In genomic region chr17:14760719-14761425, GRCh38 we compare ENCODE assay signal across 18 cellular contexts.
DNase-seq lines count a peak whose midpoint lies in the region; ATAC-seq, FAIRE-seq and TF ChIP-seq lines count a peak whose summit lies in the region.
"Had no signal": no experiment of that assay in that cellular context is flagged by ENCODE, and none has a peak within 500 bp of the region (broad histone marks: within the 10 kb centered on the region; RNA-seq: fewer than 3 reads in every experiment).

No MANE protein-coding gene starts in this region.

- DNase-seq in H1 (ENCODE audit: low read depth in 1 of 2, low spot score in 2 of 2) (no peak), upper lobe of right lung (no peak), posterior vena cava (ENCODE audit: low spot score) (no peak)
- DNase-seq in activated T-helper 1 cell treated with anti-CD3 and anti-CD28 coated beads, Interleukin-12 subunit alpha, Interleukin-12 subunit beta, Interleukin-2, Interleukin-4 antibody, amounts not matched to agents 30 ng/mL and 10 ng/mL and 1 ng/mL, durations not matched to agents 14 hours and 24 hours and 36 hours (ENCODE audit: low spot score) = no peak
- DNase-seq: activated T-cell treated with anti-CD3 and anti-CD28 coated beads, Interleukin-2, amount 50 U/mL, for 48 hours; anterior cingulate cortex; dorsolateral prefrontal cortex; HFFc6; immature natural killer cell; MG63; NCI-H226; SW 1271 had no signal

- POLR2A ChIA-PET in H1 (lab: Charles Lee; ENCODE audit: partially characterized antibody) = interaction anchor here (1.3 kb wide), 1 partner anchor 15 kb away, joined by 3 read pairs; no protein-coding TSS in a partner anchor

- H3K4me3 Mint-ChIP-seq in stimulated activated memory B cell treated with anti-CD40 and anti-IgM and Interleukin-4, amounts not matched to agents 10 μg/mL and 1 μg/mL and 100 μg/mL, for 72 hours = no peak overlapping the region
- H3K4me3 Mint-ChIP-seq in activated T-helper 1 cell treated with anti-CD3 and anti-CD28 coated beads, Interleukin-12 subunit alpha, Interleukin-12 subunit beta, Interleukin-2, Interleukin-4 antibody, amounts not matched to agents 30 ng/mL and 10 ng/mL and 1 ng/mL, durations not matched to agents 14 hours and 24 hours and 36 hours = no peak overlapping the region
- H3K4me3 Mint-ChIP-seq: HFFc6, immature natural killer cell had no signal

- H2AFZ ChIP-seq in H1 (ENCODE audit: low read length) = no peak overlapping the region; the same call in 1 of the 2 replicates

- TF ChIP-seq EP300 in H1 (IDR thresholded peaks at IDR 0.05; ENCODE audit: borderline replicate concordance in 1 of 2, low read depth in 2 of 2, low read length in 2 of 2) = no peak

- ATAC-seq in GM19351 (IDR thresholded peaks at IDR 0.05; ENCODE audit: unreplicated experiment) (peak; percentile 36), HG02840 (IDR thresholded peaks at IDR 0.05; ENCODE audit: low FRiP score, unreplicated experiment) (peak; percentile 54), upper lobe of right lung (no peak)
- ATAC-seq in stimulated activated memory B cell treated with anti-CD40 and anti-IgM and Interleukin-4, amounts not matched to agents 10 μg/mL and 1 μg/mL and 100 μg/mL, for 72 hours = peak; percentile 71
- ATAC-seq: activated CD4-positive, CD25-positive, alpha-beta regulatory T cell treated with anti-CD3 and anti-CD28 coated beads, Interleukin-2, amount 50 U/mL, for 24 hours; Panc1 had no signal

- peak overlapping the region; percentile 20 for H3K27ac Mint-ChIP-seq in stimulated activated memory B cell treated with anti-CD40 and anti-IgM and Interleukin-4, amounts not matched to agents 10 μg/mL and 1 μg/mL and 100 μg/mL, for 72 hours
- no peak overlapping the region for H3K27ac Mint-ChIP-seq in activated T-helper 1 cell treated with anti-CD3 and anti-CD28 coated beads, Interleukin-12 subunit alpha, Interleukin-12 subunit beta, Interleukin-2, Interleukin-4 antibody, amounts not matched to agents 30 ng/mL and 10 ng/mL and 1 ng/mL, durations not matched to agents 14 hours and 24 hours and 36 hours
- H3K27ac Mint-ChIP-seq: HFFc6, immature natural killer cell had no signal

- no peaks in the 10 kb centered on the region for H3K36me3 Mint-ChIP-seq in stimulated activated memory B cell treated with anti-CD40 and anti-IgM and Interleukin-4, amounts not matched to agents 10 μg/mL and 1 μg/mL and 100 μg/mL, for 72 hours
- H3K36me3 Mint-ChIP-seq in activated T-helper 1 cell treated with anti-CD3 and anti-CD28 coated beads, Interleukin-12 subunit alpha, Interleukin-12 subunit beta, Interleukin-2, Interleukin-4 antibody, amounts not matched to agents 30 ng/mL and 10 ng/mL and 1 ng/mL, durations not matched to agents 14 hours and 24 hours and 36 hours (ENCODE audit: low read depth) = no peaks in the 10 kb centered on the region
- H3K36me3 Mint-ChIP-seq: immature natural killer cell had no signal

- no peaks in the 10 kb centered on the region for H3K9me3 Mint-ChIP-seq in stimulated activated memory B cell treated with anti-CD40 and anti-IgM and Interleukin-4, amounts not matched to agents 10 μg/mL and 1 μg/mL and 100 μg/mL, for 72 hours
- no peaks in the 10 kb centered on the region for H3K9me3 Mint-ChIP-seq in activated T-helper 1 cell treated with anti-CD3 and anti-CD28 coated beads, Interleukin-12 subunit alpha, Interleukin-12 subunit beta, Interleukin-2, Interleukin-4 antibody, amounts not matched to agents 30 ng/mL and 10 ng/mL and 1 ng/mL, durations not matched to agents 14 hours and 24 hours and 36 hours
- H3K9me3 Mint-ChIP-seq: HFFc6, immature natural killer cell had no signal

- no peak overlapping the region for H3K56ac ChIP-seq in H1 (replicated peaks; ENCODE audit: insufficient read length, low read depth, low read length)

- no peaks in the 10 kb centered on the region for H3K9me3 ChIP-seq in H1 (ENCODE audit: insufficient read depth in 2 of 2, low read depth in 1 of 2, low read length in 1 of 2)
- no peaks in the 10 kb centered on the region for H3K9me3 ChIP-seq in upper lobe of right lung
- H3K9me3 ChIP-seq: MG63, suprapubic skin had no signal

- H3K4me2 ChIP-seq in H1 (ENCODE audit: insufficient read depth in 1 of 2, low read depth in 2 of 2, low read length in 2 of 2) = no peak overlapping the region

- H3K79me1 ChIP-seq in H1 (ENCODE audit: low read depth, low read length) = no peaks in the 10 kb centered on the region

- no peak overlapping the region for H2BK12ac ChIP-seq in H1 (ENCODE audit: low read depth, low read length)

- TF ChIP-seq CTCF in H1 (IDR thresholded peaks at IDR 0.05; ENCODE audit: control extremely low read depth in 1 of 3, insufficient read depth in 1 of 3, low read depth in 1 of 3, low read length in 3 of 3) = no peak
- no peak for TF ChIP-seq CTCF in upper lobe of right lung (IDR thresholded peaks at IDR 0.05)

- H3K27me3 ChIP-seq in H1 (replicated peaks in 1 of 4; ENCODE audit: control insufficient read depth in 3 of 4, extremely low read depth in 1 of 4, insufficient read depth in 3 of 4, low read length in 3 of 4) (no peaks in the 10 kb centered on the region), upper lobe of right lung (no peaks in the 10 kb centered on the region)
- H3K27me3 ChIP-seq: MG63, suprapubic skin had no signal

- no peaks in the 10 kb centered on the region for H3K4me1 ChIP-seq in H1 (replicated peaks in 1 of 4; ENCODE audit: control insufficient read depth in 3 of 4, insufficient read depth in 4 of 4, low read length in 3 of 4)
- H3K4me1 ChIP-seq in upper lobe of right lung = no peaks in the 10 kb centered on the region
- H3K4me1 ChIP-seq: suprapubic skin had no signal

- no peak overlapping the region for H4K91ac ChIP-seq in H1 (replicated peaks; ENCODE audit: insufficient read length, low read length)

- no peak overlapping the region for H3K23ac ChIP-seq in H1 (ENCODE audit: insufficient read length)

- H3K18ac ChIP-seq in H1 (ENCODE audit: extremely low read depth, low read length) = no peak overlapping the region

- H4K5ac ChIP-seq in H1 (ENCODE audit: insufficient read length, low read depth, low read length) = no peak overlapping the region

- H4K20me1 ChIP-seq in H1 (replicated peaks in 1 of 2; ENCODE audit: control insufficient read depth in 1 of 2, insufficient read depth in 2 of 2, low read length in 2 of 2) = no peaks in the 10 kb centered on the region

- H2BK5ac ChIP-seq in H1 (ENCODE audit: low read depth, low read length) = no peak overlapping the region

- no peak for FAIRE-seq in H1 (lab: Jason Lieb, UNC)

- CTCF ChIA-PET in H1 (lab: Charles Lee; ENCODE audit: partially characterized antibody) = interaction anchor here (0.6 to 1.3 kb wide), 5 partner anchors 12 to 52 kb away, joined by 3 to 6 read pairs (median 3); no protein-coding TSS in a partner anchor

- WGBS in H1 (ENCODE audit: extremely low coverage in 1 of 2, insufficient coverage in 1 of 2, insufficient read length in 1 of 2, insufficient replicate concordance in 2 of 2, low coverage in 1 of 2, low lambda C conversion rate in 2 of 2, missing lambda C conversion rate in 1 of 2), 2 experiments = 92% methylated on average over 5 of the region's 5 CpGs; no CpG with 5 or more reads in 1 of the 2 experiments

- peaks cover 23% of the 10 kb centered on the region for H3K4me1 Mint-ChIP-seq in stimulated activated memory B cell treated with anti-CD40 and anti-IgM and Interleukin-4, amounts not matched to agents 10 μg/mL and 1 μg/mL and 100 μg/mL, for 72 hours
- H3K4me1 Mint-ChIP-seq in activated T-helper 1 cell treated with anti-CD3 and anti-CD28 coated beads, Interleukin-12 subunit alpha, Interleukin-12 subunit beta, Interleukin-2, Interleukin-4 antibody, amounts not matched to agents 30 ng/mL and 10 ng/mL and 1 ng/mL, durations not matched to agents 14 hours and 24 hours and 36 hours (ENCODE audit: low read depth) = no peaks in the 10 kb centered on the region

- H3K27ac ChIP-seq in H1 (ENCODE audit: low read depth, low read length) = no peak overlapping the region
- H3K27ac ChIP-seq in upper lobe of right lung = no peak overlapping the region
- H3K27ac ChIP-seq: dorsolateral prefrontal cortex, suprapubic skin had no signal

- H3K79me2 ChIP-seq in H1 (ENCODE audit: control insufficient read depth in 1 of 2, insufficient read depth in 2 of 2, low read length in 2 of 2) = no peaks in the 10 kb centered on the region

- H2AK5ac ChIP-seq in H1 (ENCODE audit: low read depth, low read length) = no peak overlapping the region

- no peak overlapping the region for H3K14ac ChIP-seq in H1 (ENCODE audit: insufficient read length)

- no peak overlapping the region for H2BK120ac ChIP-seq in H1 (replicated peaks; ENCODE audit: low read depth, low read length)

- no peak overlapping the region for H3K4ac ChIP-seq in H1 (replicated peaks; ENCODE audit: insufficient read length, low read depth, low read length)

- H3K4me3 ChIP-seq in H1 (ENCODE audit: extremely low read depth in 1 of 4, insufficient read depth in 2 of 4, low read depth in 3 of 4, low read length in 4 of 4) (no peak overlapping the region), upper lobe of right lung (no peak overlapping the region)
- H3K4me3 ChIP-seq: dorsolateral prefrontal cortex, MG63, suprapubic skin had no signal

- H3K27me3 Mint-ChIP-seq in stimulated activated memory B cell treated with anti-CD40 and anti-IgM and Interleukin-4, amounts not matched to agents 10 μg/mL and 1 μg/mL and 100 μg/mL, for 72 hours = peaks cover 22% of the 10 kb centered on the region
- H3K27me3 Mint-ChIP-seq in activated T-helper 1 cell treated with anti-CD3 and anti-CD28 coated beads, Interleukin-12 subunit alpha, Interleukin-12 subunit beta, Interleukin-2, Interleukin-4 antibody, amounts not matched to agents 30 ng/mL and 10 ng/mL and 1 ng/mL, durations not matched to agents 14 hours and 24 hours and 36 hours (ENCODE audit: insufficient read depth) = no peaks in the 10 kb centered on the region

- peak overlapping the region; percentile 51; the same call in 1 of the 2 replicates for H4K8ac ChIP-seq in H1 (ENCODE audit: extremely low read depth, insufficient read depth, low read length)

- H3K23me2 ChIP-seq in H1 (ENCODE audit: low read depth, low read length) = no peaks in the 10 kb centered on the region

- intact Hi-C loops in upper lobe of right lung (cut with DNase I) (no loop called here), posterior vena cava (cut with DNase I) (no loop called here)
- intact Hi-C loops in activated T-helper 1 cell treated with anti-CD3 and anti-CD28 coated beads, Interleukin-12 subunit alpha, Interleukin-12 subunit beta, Interleukin-2, Interleukin-4 antibody, amounts not matched to agents 30 ng/mL and 10 ng/mL and 1 ng/mL, durations not matched to agents 14 hours and 24 hours and 36 hours (cut with micrococcal nuclease) = no loop called here

- no peak for TF ChIP-seq RAD21 in H1 (IDR thresholded peaks at IDR 0.05 in 1 of 2, conservative IDR thresholded peaks at IDR 0.05 in 1 of 2; ENCODE audit: low read depth in 2 of 2, low read length in 2 of 2)

- H3K36me3 ChIP-seq in H1 (ENCODE audit: control insufficient read depth in 2 of 4, insufficient read depth in 4 of 4, low read length in 3 of 4) (no peaks in the 10 kb centered on the region), upper lobe of right lung (no peaks in the 10 kb centered on the region)
- H3K36me3 ChIP-seq: MG63, suprapubic skin had no signal

- no peak for TF ChIP-seq POLR2A in H1 (IDR thresholded peaks at IDR 0.05; ENCODE audit: control extremely low read depth in 1 of 2, low read depth in 2 of 2, low read length in 2 of 2)

- no peak overlapping the region for H3K9ac ChIP-seq in H1 (replicated peaks in 1 of 4; ENCODE audit: extremely low read depth in 1 of 4, low read depth in 3 of 4, low read length in 3 of 4)

- no peak overlapping the region for H2BK15ac ChIP-seq in H1 (ENCODE audit: low read length)

- H2BK20ac ChIP-seq in H1 (ENCODE audit: low read length) = no peak overlapping the region
